In the genomic region with DNA sequence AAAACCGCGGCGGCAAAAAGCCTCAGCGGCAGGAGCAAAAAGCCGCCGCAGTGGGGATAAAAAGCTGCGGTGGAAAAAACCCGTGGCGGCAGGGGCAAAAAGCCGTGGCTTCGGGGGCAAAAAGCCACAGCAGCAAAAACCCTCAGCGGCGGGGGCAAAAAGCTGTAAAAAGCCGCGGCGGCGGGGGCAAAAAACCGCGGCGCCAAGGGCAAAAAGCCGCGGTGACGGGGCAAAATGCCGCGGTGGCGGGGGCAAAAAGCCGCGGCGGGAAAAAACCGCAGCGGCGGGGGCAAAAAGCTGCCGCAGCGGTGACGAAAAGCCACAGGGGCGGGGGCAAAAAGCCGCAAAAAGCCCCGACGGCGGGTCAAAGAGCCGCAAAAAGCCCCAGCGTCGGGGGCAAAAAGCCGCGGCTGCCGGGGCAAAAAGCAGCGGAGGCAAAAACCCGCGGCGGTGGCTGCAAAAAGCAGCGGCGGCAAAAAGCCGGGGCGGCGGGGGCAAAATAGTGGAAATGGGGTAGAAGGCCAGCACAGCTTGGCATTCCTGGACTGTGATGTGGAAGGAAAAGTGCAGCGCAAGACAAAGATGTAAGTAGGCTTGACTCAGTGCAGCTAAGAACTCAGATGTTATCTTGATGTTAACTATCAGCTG, we compare ENCODE assay signal across 10 cellular contexts.
DNase-seq lines count a peak whose midpoint lies in the region; ATAC-seq, FAIRE-seq and TF ChIP-seq lines count a peak whose summit lies in the region.
"Had no signal": no experiment of that assay in that cellular context is flagged by ENCODE, and none has a peak within 500 bp of the region (broad histone marks: within the 10 kb centered on the region; RNA-seq: fewer than 3 reads in every experiment).

No MANE protein-coding gene starts in this region.

- TF ChIP-seq POLR2A in H1 (IDR thresholded peaks at IDR 0.05; ENCODE audit: control extremely low read depth in 1 of 2, low read depth in 2 of 2, low read length in 2 of 2): no peak

- H2BK20ac ChIP-seq in H1 (ENCODE audit: low read length): no peak overlapping the region

- no peak overlapping the region for H3K4me3 Mint-ChIP-seq in activated T-cell treated with anti-CD3 and anti-CD28 coated beads, Interleukin-2, amount 50 U/mL, for 4 hours
- no peak overlapping the region for H3K4me3 Mint-ChIP-seq in activated CD8-positive, alpha-beta memory T cell treated with anti-CD3 and anti-CD28 coated beads, Interleukin-2, amount 10 ng/mL, durations not matched to agents 7 days and 5 days
- H3K4me3 Mint-ChIP-seq: activated naive CD8-positive, alpha-beta T cell treated with anti-CD3 and anti-CD28 coated beads, Interleukin-2, amount 10 ng/mL, durations not matched to agents 7 days and 5 days had no signal

- TF ChIP-seq RAD21 in H1 (IDR thresholded peaks at IDR 0.05 in 1 of 2, conservative IDR thresholded peaks at IDR 0.05 in 1 of 2; ENCODE audit: low read depth in 2 of 2, low read length in 2 of 2): no peak

- H3K79me2 ChIP-seq in KMS-11 (ENCODE audit: insufficient read depth, low read depth): no peaks in the 10 kb centered on the region
- no peaks in the 10 kb centered on the region for H3K79me2 ChIP-seq in H1 (ENCODE audit: control insufficient read depth in 1 of 2, insufficient read depth in 2 of 2, low read length in 2 of 2)

- no peak overlapping the region for H3K27ac ChIP-seq in BLaER1
- no peak overlapping the region for H3K27ac ChIP-seq in KMS-11
- H3K27ac ChIP-seq in H1 (ENCODE audit: low read depth, low read length): no peak overlapping the region

- no peak for ATAC-seq in activated T-cell treated with anti-CD3 and anti-CD28 coated beads, Interleukin-2, amount 50 U/mL, for 4 hours
- ATAC-seq in activated CD8-positive, alpha-beta memory T cell treated with anti-CD3 and anti-CD28 coated beads, Interleukin-2, amount 10 ng/mL, durations not matched to agents 7 days and 5 days: no peak

- H3K9me3 ChIP-seq in BLaER1: peaks cover 8% of the 10 kb centered on the region
- peaks cover 0 to 4% of the 10 kb centered on the region in 2 experiments; a peak in 1 of 4 replicates for H3K9me3 ChIP-seq in H1 (ENCODE audit: insufficient read depth in 2 of 2, low read depth in 1 of 2, low read length in 1 of 2)
- H3K9me3 ChIP-seq in neuron (ENCODE audit: low read length): no peaks in the 10 kb centered on the region

- no peak overlapping the region for H2BK5ac ChIP-seq in H1 (ENCODE audit: low read depth, low read length)

- H3K4me1 ChIP-seq in BLaER1: no peaks in the 10 kb centered on the region
- no peaks in the 10 kb centered on the region for H3K4me1 ChIP-seq in KMS-11 (ENCODE audit: low read depth, poor library complexity, severe bottlenecking)
- no peaks in the 10 kb centered on the region for H3K4me1 ChIP-seq in H1 (replicated peaks in 1 of 4; ENCODE audit: control insufficient read depth in 3 of 4, insufficient read depth in 4 of 4, low read length in 3 of 4)
- no peaks in the 10 kb centered on the region for H3K4me1 ChIP-seq in neuron (ENCODE audit: insufficient read depth, low read length)

- peaks cover 20% of the 10 kb centered on the region for H3K27me3 ChIP-seq in BLaER1
- H3K27me3 ChIP-seq in KMS-11 (ENCODE audit: insufficient read depth, low read depth): peaks cover 9% of the 10 kb centered on the region
- peaks cover 0 to 6% (median 4%) of the 10 kb centered on the region in 4 experiments; a peak in 5 of 7 replicates for H3K27me3 ChIP-seq in H1 (replicated peaks in 1 of 4; ENCODE audit: control insufficient read depth in 3 of 4, extremely low read depth in 1 of 4, insufficient read depth in 3 of 4, low read length in 3 of 4)
- H3K27me3 ChIP-seq in neuron (ENCODE audit: insufficient read depth, low read length): peaks cover 30% of the 10 kb centered on the region

- no peak overlapping the region for H3K56ac ChIP-seq in H1 (replicated peaks; ENCODE audit: insufficient read length, low read depth, low read length)

- no peak for FAIRE-seq in H1 (lab: Jason Lieb, UNC)

- H4K91ac ChIP-seq in H1 (replicated peaks; ENCODE audit: insufficient read length, low read length): no peak overlapping the region

- no peak overlapping the region for H2BK15ac ChIP-seq in H1 (ENCODE audit: low read length)

- no peak overlapping the region for H3K18ac ChIP-seq in H1 (ENCODE audit: extremely low read depth, low read length)

- no peaks in the 10 kb centered on the region for H3K23me2 ChIP-seq in H1 (ENCODE audit: low read depth, low read length)

- H3K4ac ChIP-seq in H1 (replicated peaks; ENCODE audit: insufficient read length, low read depth, low read length): no peak overlapping the region

- H3K27ac Mint-ChIP-seq in activated CD8-positive, alpha-beta memory T cell treated with anti-CD3 and anti-CD28 coated beads, Interleukin-2, amount 10 ng/mL, durations not matched to agents 7 days and 5 days: no peak overlapping the region
- H3K27ac Mint-ChIP-seq: activated naive CD8-positive, alpha-beta T cell treated with anti-CD3 and anti-CD28 coated beads, Interleukin-2, amount 10 ng/mL, durations not matched to agents 7 days and 5 days had no signal

- H3K9ac ChIP-seq in BLaER1: no peak overlapping the region
- H3K9ac ChIP-seq in KMS-11: no peak overlapping the region; the same call in 1 of the 2 replicates
- H3K9ac ChIP-seq in H1 (replicated peaks in 1 of 4; ENCODE audit: extremely low read depth in 1 of 4, low read depth in 3 of 4, low read length in 3 of 4): no peak overlapping the region

- H3K36me3 ChIP-seq in BLaER1 (no peaks in the 10 kb centered on the region), KMS-11 (ENCODE audit: insufficient read depth) (no peaks in the 10 kb centered on the region), H1 (ENCODE audit: control insufficient read depth in 2 of 4, insufficient read depth in 4 of 4, low read length in 3 of 4) (no peaks in the 10 kb centered on the region), neuron (ENCODE audit: insufficient read depth, low read length) (no peaks in the 10 kb centered on the region)

- no peak overlapping the region for H2AK5ac ChIP-seq in H1 (ENCODE audit: low read depth, low read length)

- H4K20me1 ChIP-seq in BLaER1: no peaks in the 10 kb centered on the region
- no peaks in the 10 kb centered on the region for H4K20me1 ChIP-seq in KMS-11 (ENCODE audit: insufficient read depth)
- no peaks in the 10 kb centered on the region for H4K20me1 ChIP-seq in H1 (replicated peaks in 1 of 2; ENCODE audit: control insufficient read depth in 1 of 2, insufficient read depth in 2 of 2, low read length in 2 of 2)

- no peak overlapping the region for H2BK120ac ChIP-seq in H1 (replicated peaks; ENCODE audit: low read depth, low read length)

- no peak overlapping the region for H2BK12ac ChIP-seq in H1 (ENCODE audit: low read depth, low read length)

- DNase-seq in H1 (ENCODE audit: low read depth in 1 of 2, low spot score in 2 of 2) (peak in 1 of 2 experiments; percentile 53), NCI-H187 (lab: John Stamatoyannopoulos, UW) (no peak), SKM-1 (lab: John Stamatoyannopoulos, UW; ENCODE audit: unreplicated experiment) (no peak)
- DNase-seq in activated T-cell treated with anti-CD3 and anti-CD28 coated beads, Interleukin-2, amount 50 U/mL, for 4 hours: no peak
- no peak for DNase-seq in activated CD8-positive, alpha-beta memory T cell treated with anti-CD3 and anti-CD28 coated beads, Interleukin-2, amount 10 ng/mL, durations not matched to agents 7 days and 5 days
- DNase-seq: activated naive CD8-positive, alpha-beta T cell treated with anti-CD3 and anti-CD28 coated beads, Interleukin-2, amount 10 ng/mL, durations not matched to agents 7 days and 5 days; GF-D8 had no signal

- no peaks in the 10 kb centered on the region for H3K79me1 ChIP-seq in H1 (ENCODE audit: low read depth, low read length)

- no peaks in the 10 kb centered on the region for H3K36me3 Mint-ChIP-seq in activated T-cell treated with anti-CD3 and anti-CD28 coated beads, Interleukin-2, amount 50 U/mL, for 4 hours (ENCODE audit: insufficient read depth)
- H3K36me3 Mint-ChIP-seq in activated CD8-positive, alpha-beta memory T cell treated with anti-CD3 and anti-CD28 coated beads, Interleukin-2, amount 10 ng/mL, durations not matched to agents 7 days and 5 days: peaks cover 4% of the 10 kb centered on the region
- H3K36me3 Mint-ChIP-seq: activated naive CD8-positive, alpha-beta T cell treated with anti-CD3 and anti-CD28 coated beads, Interleukin-2, amount 10 ng/mL, durations not matched to agents 7 days and 5 days had no signal

- H3K4me2 ChIP-seq in BLaER1 (no peak overlapping the region), KMS-11 (peak overlapping the region; percentile 48; the same call in 1 of the 2 replicates), H1 (ENCODE audit: insufficient read depth in 1 of 2, low read depth in 2 of 2, low read length in 2 of 2) (peak overlapping the region in 1 of 2 experiments; percentile 21; a peak in 1 of 4 replicates)

- H2AFZ ChIP-seq in KMS-11 (ENCODE audit: low read depth) (peak overlapping the region; percentile 38; the same call in 1 of the 2 replicates), H1 (ENCODE audit: low read length) (no peak overlapping the region), neuron (ENCODE audit: low read depth, low read length) (peak overlapping the region; percentile 84)

- H4K8ac ChIP-seq in H1 (ENCODE audit: extremely low read depth, insufficient read depth, low read length): no peak overlapping the region

- POLR2A ChIA-PET in H1 (lab: Charles Lee; ENCODE audit: partially characterized antibody): no interaction called here

- H3K9me3 Mint-ChIP-seq in activated T-cell treated with anti-CD3 and anti-CD28 coated beads, Interleukin-2, amount 50 U/mL, for 4 hours: peaks cover 3% of the 10 kb centered on the region
- H3K9me3 Mint-ChIP-seq in activated CD8-positive, alpha-beta memory T cell treated with anti-CD3 and anti-CD28 coated beads, Interleukin-2, amount 10 ng/mL, durations not matched to agents 7 days and 5 days (ENCODE audit: low read depth): no peaks in the 10 kb centered on the region

- CTCF ChIA-PET in H1 (lab: Charles Lee; ENCODE audit: partially characterized antibody): no interaction called here
- CTCF ChIA-PET in activated CD8-positive, alpha-beta memory T cell treated with anti-CD3 and anti-CD28 coated beads, Interleukin-2, amount 10 ng/mL, durations not matched to agents 7 days and 5 days (lab: Charles Lee): no interaction called here

- H3K4me3 ChIP-seq in BLaER1 (peak overlapping the region; percentile 25; the same call in 1 of the 2 replicates), KMS-11 (IDR thresholded peaks at IDR 0.05; ENCODE audit: insufficient read depth, low read depth, low read length) (no peak overlapping the region), H1 (ENCODE audit: extremely low read depth in 1 of 4, insufficient read depth in 2 of 4, low read depth in 3 of 4, low read length in 4 of 4) (peak overlapping the region; percentile 26 to 61 (median 32); a peak in 5 of 8 replicates), neuron (ENCODE audit: low read length) (no peak overlapping the region)

- no peak for TF ChIP-seq CTCF in KMS-11 (conservative IDR thresholded peaks at IDR 0.05; ENCODE audit: low read depth, low read length)
- no peak for TF ChIP-seq CTCF in H1 (IDR thresholded peaks at IDR 0.05; ENCODE audit: control extremely low read depth in 1 of 3, insufficient read depth in 1 of 3, low read depth in 1 of 3, low read length in 3 of 3)

- no peak overlapping the region for H4K5ac ChIP-seq in H1 (ENCODE audit: insufficient read length, low read depth, low read length)

- 52% methylated on average over 25 of the region's 56 CpGs; no CpG with 5 or more reads in 1 of the 2 experiments for WGBS in H1 (ENCODE audit: extremely low coverage in 1 of 2, insufficient coverage in 1 of 2, insufficient read length in 1 of 2, insufficient replicate concordance in 2 of 2, low coverage in 1 of 2, low lambda C conversion rate in 2 of 2, missing lambda C conversion rate in 1 of 2), 2 experiments

- H3K4me1 Mint-ChIP-seq in activated T-cell treated with anti-CD3 and anti-CD28 coated beads, Interleukin-2, amount 50 U/mL, for 4 hours (ENCODE audit: low read depth): no peaks in the 10 kb centered on the region
- H3K4me1 Mint-ChIP-seq in activated CD8-positive, alpha-beta memory T cell treated with anti-CD3 and anti-CD28 coated beads, Interleukin-2, amount 10 ng/mL, durations not matched to agents 7 days and 5 days: no peaks in the 10 kb centered on the region
- H3K4me1 Mint-ChIP-seq: activated naive CD8-positive, alpha-beta T cell treated with anti-CD3 and anti-CD28 coated beads, Interleukin-2, amount 10 ng/mL, durations not matched to agents 7 days and 5 days had no signal

- no peak for TF ChIP-seq EP300 in H1 (IDR thresholded peaks at IDR 0.05; ENCODE audit: borderline replicate concordance in 1 of 2, low read depth in 2 of 2, low read length in 2 of 2)

- no peak overlapping the region for H3K14ac ChIP-seq in H1 (ENCODE audit: insufficient read length)

- H3K23ac ChIP-seq in H1 (ENCODE audit: insufficient read length): no peak overlapping the region

- peaks cover 45% of the 10 kb centered on the region for H3K27me3 Mint-ChIP-seq in activated T-cell treated with anti-CD3 and anti-CD28 coated beads, Interleukin-2, amount 50 U/mL, for 4 hours (ENCODE audit: low read depth)
- peaks cover 26% of the 10 kb centered on the region for H3K27me3 Mint-ChIP-seq in activated CD8-positive, alpha-beta memory T cell treated with anti-CD3 and anti-CD28 coated beads, Interleukin-2, amount 10 ng/mL, durations not matched to agents 7 days and 5 days

Comparison
In these comparisons a context has a peak if more than half of its experiments do, and no peak if none do; other contexts are left out.
1. H3K4me3 ChIP-seq: peak in BLaER1 (single experiment) and H1 (4 of 4); none in KMS-11 (single experiment) and neuron (single experiment).